In genomic region chr7:140068033-140068432, GRCh38 we compare ENCODE assay signal across 8 cellular contexts.
"Had no signal": no experiment of that assay in that cellular context is flagged by ENCODE, and none has a peak within 500 bp of the region (broad histone marks: within the 10 kb centered on the region; RNA-seq: fewer than 3 reads in every experiment).

No MANE protein-coding gene starts in this region.

- ATAC-seq: HepG2 had no signal

- H3K27ac ChIP-seq: HL-60, KMS-11 had no signal

- H3K27me3 Mint-ChIP-seq: IgD-negative memory B cell had no signal

- H3K4me2 ChIP-seq: KMS-11 had no signal

- DNase-seq: IMR-90, KBM-7, KG1 had no signal

- H3K9ac ChIP-seq: KMS-11 had no signal

- H3K27ac Mint-ChIP-seq: IgD-negative memory B cell had no signal

- FAIRE-seq: HepG2, HTR-8/SVneo had no signal
